Comparison of ENCODE assay signal across 16 cellular contexts in genomic region chr20:33680681-33681080, GRCh38. TPM values are rescaled to one million over a fixed set of nuclear protein-coding genes. Genes with fewer than 3 reads are reported as not detected.
DNase-seq lines count a peak whose midpoint lies in the region; ATAC-seq and TF ChIP-seq lines count a peak whose summit lies in the region.
"Had no signal": no experiment of that assay in that cellular context is flagged by ENCODE, and none has a peak within 500 bp of the region (broad histone marks: within the 10 kb centered on the region; RNA-seq: fewer than 3 reads in every experiment).

No MANE protein-coding gene starts in this region.

- H3K4me3 Mint-ChIP-seq in T-helper 2 cell treated with Interferon-gamma antibody and Interleukin-4, amounts not matched to agents 5 μg/mL and 100 μg/mL, for 36 hours, result peak overlapping the region; percentile 59
- no peak overlapping the region for H3K4me3 Mint-ChIP-seq in activated CD8-positive, alpha-beta T cell treated with anti-CD3 and anti-CD28 coated beads, Interleukin-2, amount 10 ng/mL, durations not matched to agents 7 days and 5 days
- H3K4me3 Mint-ChIP-seq: endodermal cell had no signal

- no peaks in the 10 kb centered on the region for H3K9me3 Mint-ChIP-seq in T-helper 2 cell treated with Interferon-gamma antibody and Interleukin-4, amounts not matched to agents 5 μg/mL and 100 μg/mL, for 36 hours
- no peaks in the 10 kb centered on the region for H3K9me3 Mint-ChIP-seq in activated CD8-positive, alpha-beta T cell treated with anti-CD3 and anti-CD28 coated beads, Interleukin-2, amount 10 ng/mL, durations not matched to agents 7 days and 5 days (ENCODE audit: insufficient read depth)
- H3K9me3 Mint-ChIP-seq: endodermal cell had no signal

- H3K27me3 Mint-ChIP-seq in T-helper 2 cell treated with Interferon-gamma antibody and Interleukin-4, amounts not matched to agents 5 μg/mL and 100 μg/mL, for 36 hours (ENCODE audit: low read depth), result no peaks in the 10 kb centered on the region
- H3K27me3 Mint-ChIP-seq in activated CD8-positive, alpha-beta T cell treated with anti-CD3 and anti-CD28 coated beads, Interleukin-2, amount 10 ng/mL, durations not matched to agents 7 days and 5 days (ENCODE audit: low read depth), result no peaks in the 10 kb centered on the region

- no peak for DNase-seq in T-helper 2 cell treated with Interferon-gamma antibody and Interleukin-4, amounts not matched to agents 5 μg/mL and 100 μg/mL, for 36 hours (ENCODE audit: low spot score)
- DNase-seq in T-helper 2 cell (no peak), Daoy (ENCODE audit: low read depth) (peak; percentile 47), fibroblast of the aortic adventitia (ENCODE audit: low read depth) (peak; percentile 78), RPMI8226 (no peak), NCI-H1092 treated with DMSO at 0.1 percent for 48 hours (lab: John Stamatoyannopoulos, UW) (no peak)
- DNase-seq in activated CD8-positive, alpha-beta T cell treated with anti-CD3 and anti-CD28 coated beads, Interleukin-2, amount 10 ng/mL, durations not matched to agents 7 days and 5 days, result no peak
- DNase-seq: endodermal cell, KBM-7, lower lobe of right lung, NCI-H1436 treated with DMSO at 0.1 percent for 48 hours, psoas muscle had no signal

- H3K4me1 Mint-ChIP-seq in T-helper 2 cell treated with Interferon-gamma antibody and Interleukin-4, amounts not matched to agents 5 μg/mL and 100 μg/mL, for 36 hours (ENCODE audit: low read depth), result peaks cover 58% of the 10 kb centered on the region
- peaks cover 82% of the 10 kb centered on the region for H3K4me1 Mint-ChIP-seq in activated CD8-positive, alpha-beta T cell treated with anti-CD3 and anti-CD28 coated beads, Interleukin-2, amount 10 ng/mL, durations not matched to agents 7 days and 5 days (ENCODE audit: low read depth)

- no peak for TF ChIP-seq CTCF in fibroblast of the aortic adventitia (IDR thresholded peaks at IDR 0.05; ENCODE audit: insufficient read depth, low read length)

- no peak overlapping the region for H3K4me3 ChIP-seq in fibroblast of the aortic adventitia (ENCODE audit: low read depth, low read length)
- H3K4me3 ChIP-seq: lower lobe of right lung, psoas muscle had no signal

- POLR2A ChIA-PET in activated CD8-positive, alpha-beta T cell treated with anti-CD3 and anti-CD28 coated beads, Interleukin-2, amount 10 ng/mL, durations not matched to agents 7 days and 5 days (lab: Charles Lee), result interaction anchor here (0.6 to 10.7 kb wide), 5 partner anchors 9 to 1078 kb away, joined by 3 to 148 read pairs (median 3); partner anchors contain the start of genes ACTL10, C20orf144, EIF2S2 and ZNF341

- H3K36me3 Mint-ChIP-seq in T-helper 2 cell treated with Interferon-gamma antibody and Interleukin-4, amounts not matched to agents 5 μg/mL and 100 μg/mL, for 36 hours (ENCODE audit: low read depth), result peaks cover 50% of the 10 kb centered on the region
- H3K36me3 Mint-ChIP-seq in activated CD8-positive, alpha-beta T cell treated with anti-CD3 and anti-CD28 coated beads, Interleukin-2, amount 10 ng/mL, durations not matched to agents 7 days and 5 days (ENCODE audit: low read depth), result peaks cover 76% of the 10 kb centered on the region

- CTCF ChIA-PET in activated CD8-positive, alpha-beta T cell treated with anti-CD3 and anti-CD28 coated beads, Interleukin-2, amount 10 ng/mL, durations not matched to agents 7 days and 5 days (lab: Charles Lee), result interaction anchor here (2.0 to 8.7 kb wide), 2 partner anchors 9 to 14 kb away, joined by 11 to 126 read pairs; partner anchors contain the start of genes ACTL10 and C20orf144

- ATAC-seq in activated CD8-positive, alpha-beta T cell treated with anti-CD3 and anti-CD28 coated beads, Interleukin-2, amount 10 ng/mL, durations not matched to agents 7 days and 5 days, result no peak
- no peak for ATAC-seq in HG03280 (IDR thresholded peaks at IDR 0.05; ENCODE audit: unreplicated experiment)
- ATAC-seq: lower lobe of right lung, psoas muscle had no signal

- peak overlapping the region; percentile 83 for H3K27ac Mint-ChIP-seq in T-helper 2 cell treated with Interferon-gamma antibody and Interleukin-4, amounts not matched to agents 5 μg/mL and 100 μg/mL, for 36 hours
- peak overlapping the region; percentile 83 for H3K27ac Mint-ChIP-seq in activated CD8-positive, alpha-beta T cell treated with anti-CD3 and anti-CD28 coated beads, Interleukin-2, amount 10 ng/mL, durations not matched to agents 7 days and 5 days
- H3K27ac Mint-ChIP-seq: endodermal cell had no signal

RNA-seq across cellular contexts. Expression of gene E2F1, which starts 5.5 kb away (rescaled TPM):
- total RNA-seq in Daoy (2014; rRNA removed; shearing (Covaris generic)), result 20.7 and 23.9 TPM in 2 replicates
- 10 to 100 TPM; 74.5 to 80.8 TPM for total RNA-seq in activated CD8-positive, alpha-beta T cell treated with anti-CD3 and anti-CD28 coated beads, Interleukin-2, amount 10 ng/mL, durations not matched to agents 7 days and 5 days
- 0.74 and 23.7 TPM in 2 replicates for total RNA-seq in fibroblast of the aortic adventitia (ENCODE audit: low replicate concordance)

RNA-seq across cellular contexts. Expression of gene NECAB3, which starts 6.5 kb away (rescaled TPM):
- 11.5 and 17.3 TPM in 2 replicates for total RNA-seq in Daoy (2014; rRNA removed; shearing (Covaris generic))
- 10 to 100 TPM; 28.4 to 38.2 TPM for total RNA-seq in activated CD8-positive, alpha-beta T cell treated with anti-CD3 and anti-CD28 coated beads, Interleukin-2, amount 10 ng/mL, durations not matched to agents 7 days and 5 days
- total RNA-seq in fibroblast of the aortic adventitia (ENCODE audit: low replicate concordance), result 17.6 and 23.6 TPM in 2 replicates

RNA-seq across cellular contexts. Expression of gene ACTL10, which starts 13.9 kb away (rescaled TPM):
- 0.06 and 0.18 TPM in 2 replicates for total RNA-seq in Daoy (2014; rRNA removed; shearing (Covaris generic))
- total RNA-seq in activated CD8-positive, alpha-beta T cell treated with anti-CD3 and anti-CD28 coated beads, Interleukin-2, amount 10 ng/mL, durations not matched to agents 7 days and 5 days, result 1 to 10 TPM; 2.9 to 3.2 TPM
- 2.2 and 2.5 TPM in 2 replicates for total RNA-seq in fibroblast of the aortic adventitia (ENCODE audit: low replicate concordance)
- total RNA-seq: NCI-H460 had no signal

RNA-seq across cellular contexts. Expression of gene C20orf144, which starts 18.6 kb away (rescaled TPM):
- not detected in 2 replicates for total RNA-seq in Daoy (2014; rRNA removed; shearing (Covaris generic))
- total RNA-seq in activated CD8-positive, alpha-beta T cell treated with anti-CD3 and anti-CD28 coated beads, Interleukin-2, amount 10 ng/mL, durations not matched to agents 7 days and 5 days, result under 1 TPM; 0.16 to 0.21 TPM
- total RNA-seq in fibroblast of the aortic adventitia (ENCODE audit: low replicate concordance), result 0.16 and 0.18 TPM in 2 replicates
- total RNA-seq: bronchial epithelial cell, lower lobe of right lung, NCI-H460, psoas muscle, subcutaneous adipose tissue had no signal

RNA-seq across cellular contexts. Expression of gene PXMP4, which starts 39.4 kb away (rescaled TPM):
- total RNA-seq in Daoy (2014; rRNA removed; shearing (Covaris generic)), result 0.74 and 0.92 TPM in 2 replicates
- total RNA-seq in activated CD8-positive, alpha-beta T cell treated with anti-CD3 and anti-CD28 coated beads, Interleukin-2, amount 10 ng/mL, durations not matched to agents 7 days and 5 days, result 10 to 100 TPM; 17.1 to 17.7 TPM
- 2.7 and 7.6 TPM in 2 replicates for total RNA-seq in fibroblast of the aortic adventitia (ENCODE audit: low replicate concordance)

Comparison
In these comparisons a context has a peak if more than half of its experiments do, and no peak if none do; other contexts are left out.
1. DNase-seq: peak in Daoy (single experiment) and fibroblast of the aortic adventitia (single experiment); none in T-helper 2 cell treated with Interferon-gamma antibody and Interleukin-4, amounts not matched to agents 5 μg/mL and 100 μg/mL, for 36 hours (single experiment), T-helper 2 cell (0 of 5), activated CD8-positive, alpha-beta T cell treated with anti-CD3 and anti-CD28 coated beads, Interleukin-2, amount 10 ng/mL, durations not matched to agents 7 days and 5 days (single experiment), RPMI8226 (single experiment) and NCI-H1092 treated with DMSO at 0.1 percent for 48 hours (single experiment).